12 cellular contexts compared by ENCODE assay signal in the genomic region with DNA sequence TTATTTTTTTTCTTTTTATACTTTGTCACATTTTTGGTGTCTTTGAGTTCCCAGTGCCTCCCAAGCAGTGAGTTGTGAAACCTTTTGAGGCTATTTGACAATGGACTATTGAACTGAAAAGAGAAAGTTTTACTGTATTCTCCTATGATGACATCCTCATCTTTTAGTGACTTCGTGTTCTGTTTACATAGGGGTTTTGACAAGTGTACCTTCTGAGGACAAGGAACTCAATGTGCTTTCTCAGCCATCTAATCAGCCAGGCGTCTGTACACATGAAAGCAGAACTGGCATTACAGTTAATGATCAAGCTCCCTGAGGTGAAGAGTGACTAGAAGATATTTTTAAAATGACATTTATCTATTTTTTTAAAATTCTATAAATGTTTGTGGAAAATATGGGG.
"Had no signal": no experiment of that assay in that cellular context is flagged by ENCODE, and none has a peak within 500 bp of the region (broad histone marks: within the 10 kb centered on the region; RNA-seq: fewer than 3 reads in every experiment).

No MANE protein-coding gene starts in this region.

- H3K4me3 ChIP-seq: esophagus squamous epithelium, smooth muscle cell, thyroid gland had no signal

- H3K9me3 ChIP-seq: esophagus squamous epithelium, neutrophil, thyroid gland had no signal

- H3K27ac ChIP-seq: esophagus squamous epithelium, neutrophil, thyroid gland had no signal

- H3K4me1 ChIP-seq: esophagus squamous epithelium, thyroid gland had no signal

- H3K27me3 ChIP-seq: esophagus squamous epithelium, neutrophil, thyroid gland had no signal

- H3K36me3 ChIP-seq: esophagus squamous epithelium, neutrophil, thyroid gland had no signal

- ATAC-seq: effector memory CD8-positive, alpha-beta T cell; naive thymus-derived CD8-positive, alpha-beta T cell; right cardiac atrium had no signal

- H3K4me2 ChIP-seq: smooth muscle cell had no signal

- DNase-seq: effector memory CD8-positive, alpha-beta T cell; esophagus squamous epithelium; foreskin fibroblast; mammary epithelial cell; naive thymus-derived CD8-positive, alpha-beta T cell; posterior cingulate gyrus; right cardiac atrium; stimulated activated CD4-positive, alpha-beta T cell treated with anti-CD3 and anti-CD28 coated beads, Interleukin-2, amount 100 ng/mL, for 48 hours; stimulated activated naive CD4-positive, alpha-beta T cell treated with Interleukin-2 at 50 U/mL for 16 hours; thyroid gland had no signal
